In genomic region chr19:17021328-17021727, GRCh38 we compare ENCODE assay signal across 16 cellular contexts.
"Had no signal": no experiment of that assay in that cellular context is flagged by ENCODE, and none has a peak within 500 bp of the region (broad histone marks: within the 10 kb centered on the region; RNA-seq: fewer than 3 reads in every experiment).

No MANE protein-coding gene starts in this region.

- H3K27ac ChIP-seq: body of pancreas, pancreas, transverse colon had no signal

- H3K36me3 ChIP-seq: pancreas, transverse colon had no signal

- H3K4me1 ChIP-seq: body of pancreas, pancreas had no signal

- H3K4me3 ChIP-seq: body of pancreas, pancreas, transverse colon had no signal

- H3K27me3 ChIP-seq: body of pancreas had no signal

- H3K4me1 Mint-ChIP-seq: activated CD4-positive, alpha-beta T cell treated with anti-CD3 and anti-CD28 coated beads, Interleukin-2, amount 10 ng/mL, durations not matched to agents 7 days and 5 days had no signal

- H3K4me3 Mint-ChIP-seq: activated CD4-positive, alpha-beta T cell treated with anti-CD3 and anti-CD28 coated beads, Interleukin-2, amount 10 ng/mL, durations not matched to agents 7 days and 5 days; activated CD8-positive, alpha-beta T cell treated with anti-CD3 and anti-CD28 coated beads, Interleukin-2, amount 10 ng/mL, durations not matched to agents 7 days and 5 days; activated T-cell treated with anti-CD3 and anti-CD28 coated beads, Interleukin-2, amount 50 U/mL, for 24 hours; immature natural killer cell; naive thymus-derived CD8-positive, alpha-beta T cell had no signal

- H3K9me3 ChIP-seq: pancreas had no signal

- DNase-seq: activated CD4-positive, alpha-beta T cell treated with anti-CD3 and anti-CD28 coated beads, Interleukin-2, amount 10 ng/mL, durations not matched to agents 7 days and 5 days; activated CD8-positive, alpha-beta T cell treated with anti-CD3 and anti-CD28 coated beads, Interleukin-2, amount 10 ng/mL, durations not matched to agents 7 days and 5 days; activated naive CD4-positive, alpha-beta T cell treated with Interleukin-2 at 50 U/mL for 16 hours; activated T-cell treated with anti-CD3 and anti-CD28 coated beads, Interleukin-2, amount 50 U/mL, for 24 hours; central memory CD4-positive, alpha-beta T cell; immature natural killer cell; kidney glomerular epithelial cell; naive thymus-derived CD8-positive, alpha-beta T cell; pancreas; stimulated activated CD8-positive, alpha-beta memory T cell treated with anti-CD3 and anti-CD28 coated beads, Interleukin-4, amount 100 ng/mL, for 48 hours; stimulated activated naive CD4-positive, alpha-beta T cell treated with Interleukin-2 at 50 U/mL for 16 hours; T-helper 1 cell; T-helper 9 cell; transverse colon had no signal

- H3K27ac Mint-ChIP-seq: activated CD4-positive, alpha-beta T cell treated with anti-CD3 and anti-CD28 coated beads, Interleukin-2, amount 10 ng/mL, durations not matched to agents 7 days and 5 days; activated CD8-positive, alpha-beta T cell treated with anti-CD3 and anti-CD28 coated beads, Interleukin-2, amount 10 ng/mL, durations not matched to agents 7 days and 5 days; activated T-cell treated with anti-CD3 and anti-CD28 coated beads, Interleukin-2, amount 50 U/mL, for 24 hours; activated T-helper 2 cell treated with anti-CD3 and anti-CD28 coated beads, Interferon-gamma antibody, Interleukin-2, Interleukin-4, amounts not matched to agents 10 μg/mL and 5 μg/mL and 100 μg/mL, durations not matched to agents 14 hours and 24 hours and 36 hours; immature natural killer cell had no signal

- ATAC-seq: activated CD8-positive, alpha-beta T cell treated with anti-CD3 and anti-CD28 coated beads, Interleukin-2, amount 10 ng/mL, durations not matched to agents 7 days and 5 days; body of pancreas had no signal
